ENCODE assay signal across 21 cellular contexts in the genomic region with DNA sequence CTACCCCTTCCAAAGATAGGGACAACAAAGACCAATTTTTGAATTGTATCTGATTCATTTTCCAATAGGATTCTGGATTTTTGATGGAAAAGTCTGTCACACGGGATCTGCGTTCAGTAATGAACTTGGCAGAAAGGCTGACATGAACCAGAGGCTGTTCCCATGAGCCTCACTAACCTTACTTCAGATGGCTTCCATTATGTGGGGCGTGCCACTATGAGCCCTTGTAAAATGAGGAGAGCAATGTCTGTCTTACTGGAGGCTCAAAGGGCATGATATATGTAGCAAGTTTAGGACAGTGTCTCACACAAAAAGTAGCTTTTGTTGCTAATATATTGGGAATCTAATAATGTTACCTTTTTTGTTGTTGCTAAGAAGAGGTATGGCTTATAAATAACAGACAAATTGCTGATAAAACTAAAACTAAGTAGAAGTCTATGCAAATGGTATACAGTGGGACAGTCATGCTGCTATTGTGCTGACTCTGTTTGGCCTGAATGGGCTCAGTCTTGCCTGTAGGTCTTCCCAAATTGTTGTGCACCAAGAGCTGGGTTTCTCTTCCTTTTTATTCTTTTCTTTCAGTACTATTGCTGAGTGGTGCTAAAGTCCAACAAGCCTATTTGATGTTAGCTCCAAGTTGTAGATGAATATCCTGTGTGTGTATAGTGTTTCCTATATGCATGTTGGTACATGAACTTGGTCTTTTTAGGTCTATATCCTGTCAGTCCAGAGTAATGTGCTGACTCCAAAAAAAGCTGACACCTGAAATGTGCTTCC.
DNase-seq lines count a peak whose midpoint lies in the region; ATAC-seq, FAIRE-seq and TF ChIP-seq lines count a peak whose summit lies in the region.
"Had no signal": no experiment of that assay in that cellular context is flagged by ENCODE, and none has a peak within 500 bp of the region (broad histone marks: within the 10 kb centered on the region; RNA-seq: fewer than 3 reads in every experiment).

No MANE protein-coding gene starts in this region.

- CTCF ChIA-PET in mammary epithelial cell (lab: Charles Lee; ENCODE audit: low non-redundant PET), result no interaction called here

- WGBS in mammary epithelial cell (ENCODE audit: low coverage, missing lambda C conversion rate), result 100% methylated on average over 3 of the region's 3 CpGs
- 75% methylated on average over 3 of the region's 3 CpGs; no CpG with 5 or more reads in 1 of the 2 donors for WGBS in transverse colon (ENCODE audit: low coverage in 1 of 2), 2 donors

- no peak overlapping the region for H3K27ac ChIP-seq in mammary epithelial cell (ENCODE audit: insufficient read depth, low read depth, low read length)
- H3K27ac ChIP-seq in breast epithelium, result no peak overlapping the region
- H3K27ac ChIP-seq in keratinocyte (ENCODE audit: control insufficient read depth, insufficient read depth, low read length), result no peak overlapping the region
- H3K27ac ChIP-seq in transverse colon, result peak overlapping the region in 1 of 4 donors; percentile 39
- H3K27ac ChIP-seq: PC-9 had no signal

- TF ChIP-seq EP300 in transverse colon (IDR thresholded peaks at IDR 0.05; ENCODE audit: low read depth), result no peak

- H3K4me3 ChIP-seq in mammary epithelial cell (replicated peaks in 1 of 3; ENCODE audit: insufficient read depth in 1 of 3, low read depth in 2 of 3, low read length in 3 of 3) (no peak overlapping the region), breast epithelium (no peak overlapping the region), bronchial epithelial cell (ENCODE audit: low read depth, low read length) (no peak overlapping the region), keratinocyte (ENCODE audit: control insufficient read depth in 2 of 3, extremely low read depth in 1 of 3, insufficient read depth in 2 of 3, low read depth in 1 of 3, low read length in 3 of 3) (no peak overlapping the region), transverse colon (no peak overlapping the region)
- H3K4me3 ChIP-seq: K562, PC-9 had no signal

- no peaks in the 10 kb centered on the region for H3K9me3 ChIP-seq in mammary epithelial cell (replicated peaks; ENCODE audit: insufficient read depth, low read length)
- no peaks in the 10 kb centered on the region for H3K9me3 ChIP-seq in breast epithelium
- H3K9me3 ChIP-seq in keratinocyte (ENCODE audit: control insufficient read depth, low read depth, low read length), result no peaks in the 10 kb centered on the region
- no peaks in the 10 kb centered on the region for H3K9me3 ChIP-seq in transverse colon

- FAIRE-seq in bronchial epithelial cell (lab: Jason Lieb, UNC) (peak; percentile 66), keratinocyte (lab: Jason Lieb, UNC) (peak; percentile 96), frontal cortex (lab: Jason Lieb, UNC) (no peak)
- FAIRE-seq: GM12891, GM18507, H54, K562 had no signal

- ATAC-seq in GM18870 (IDR thresholded peaks at IDR 0.05; ENCODE audit: unreplicated experiment), result no peak
- ATAC-seq in HG03159 (IDR thresholded peaks at IDR 0.05; ENCODE audit: unreplicated experiment), result no peak
- ATAC-seq: K562 had no signal

- TF ChIP-seq CTCF in mammary epithelial cell (conservative IDR thresholded peaks at IDR 0.05 in 1 of 2, IDR thresholded peaks at IDR 0.05 in 1 of 2; ENCODE audit: extremely low read depth in 1 of 2, insufficient read depth in 1 of 2, low read depth in 1 of 2, low read length in 2 of 2) (no peak), breast epithelium (IDR thresholded peaks at IDR 0.05) (no peak), bronchial epithelial cell (IDR thresholded peaks at IDR 0.05; ENCODE audit: insufficient read depth, low read length, severe bottlenecking) (no peak), keratinocyte (optimal IDR thresholded peaks at IDR 0.05 in 1 of 3, IDR thresholded peaks at IDR 0.05 in 1 of 3, conservative IDR thresholded peaks at IDR 0.05 in 1 of 3; ENCODE audit: extremely low read depth in 1 of 3, insufficient read depth in 2 of 3, low read length in 3 of 3) (no peak), transverse colon (IDR thresholded peaks at IDR 0.05) (no peak)

- TF ChIP-seq POLR2A in breast epithelium (IDR thresholded peaks at IDR 0.05) (no peak), transverse colon (IDR thresholded peaks at IDR 0.05) (no peak)

- peak overlapping the region; percentile 39 for H3K4me2 ChIP-seq in mammary epithelial cell (ENCODE audit: insufficient read depth, low read depth, low read length)
- H3K4me2 ChIP-seq in keratinocyte (ENCODE audit: control insufficient read depth, extremely low read depth, insufficient read depth, low read depth, low read length), result peak overlapping the region; percentile 42
- H3K4me2 ChIP-seq: PC-9 had no signal

- H3K36me3 ChIP-seq in mammary epithelial cell (ENCODE audit: insufficient read depth, low read length), result no peaks in the 10 kb centered on the region
- no peaks in the 10 kb centered on the region for H3K36me3 ChIP-seq in breast epithelium
- no peaks in the 10 kb centered on the region for H3K36me3 ChIP-seq in bronchial epithelial cell (ENCODE audit: control insufficient read depth, insufficient read depth, low read length)
- H3K36me3 ChIP-seq in keratinocyte (ENCODE audit: control insufficient read depth in 2 of 2, extremely low read depth in 1 of 2, insufficient read depth in 2 of 2, low read length in 2 of 2), result no peaks in the 10 kb centered on the region
- no peaks in the 10 kb centered on the region for H3K36me3 ChIP-seq in transverse colon

- H3K4me1 ChIP-seq in mammary epithelial cell (ENCODE audit: insufficient read depth, low read length), result peaks cover 15% of the 10 kb centered on the region
- H3K4me1 ChIP-seq in breast epithelium, result no peaks in the 10 kb centered on the region
- peaks cover 14% of the 10 kb centered on the region for H3K4me1 ChIP-seq in keratinocyte (ENCODE audit: control insufficient read depth, extremely low read depth, insufficient read depth, low read length)
- H3K4me1 ChIP-seq in transverse colon, result peaks cover 0 to 13% (median 4%) of the 10 kb centered on the region in 4 donors

- dilution Hi-C loops in mammary epithelial cell (cut with HindIII; ENCODE audit: low sequenced_read_pairs) (no loop called here), keratinocyte (cut with MboI; ENCODE audit: extremely low pct_ligation_motif_present, low sequenced_read_pairs) (no loop called here)

- in situ Hi-C loops in mammary epithelial cell (cut with MboI; ENCODE audit: low sequenced_read_pairs in 2 of 2) (no loop called here), transverse colon (cut with MboI; ENCODE audit: low pct_ligation_motif_present in 1 of 4, low pct_unique_long_range_greater_than_20kb in 1 of 4, low sequenced_read_pairs in 3 of 4) (no loop called here)

- H3K9ac ChIP-seq in mammary epithelial cell (ENCODE audit: insufficient read depth, low read length) (no peak overlapping the region), keratinocyte (ENCODE audit: control insufficient read depth, extremely low read depth, insufficient read depth, low read length) (no peak overlapping the region)

- H3K9me1 ChIP-seq in keratinocyte (ENCODE audit: control insufficient read depth, extremely low read depth, insufficient read depth, low read length), result no peaks in the 10 kb centered on the region

- H3K79me2 ChIP-seq in mammary epithelial cell (ENCODE audit: insufficient read depth, low read length) (no peaks in the 10 kb centered on the region), keratinocyte (ENCODE audit: control insufficient read depth, insufficient read depth, low read length) (no peaks in the 10 kb centered on the region)

- intact Hi-C loops in mammary epithelial cell (cut with micrococcal nuclease) (no loop called here), breast epithelium (cut with DNase I; ENCODE audit: low total_unique reads) (no loop called here), transverse colon (cut with DNase I; ENCODE audit: low total_unique reads) (no loop called here)

- no peaks in the 10 kb centered on the region for H3K27me3 ChIP-seq in mammary epithelial cell (ENCODE audit: insufficient read depth, low read length)
- no peaks in the 10 kb centered on the region for H3K27me3 ChIP-seq in breast epithelium
- H3K27me3 ChIP-seq in bronchial epithelial cell (ENCODE audit: control insufficient read depth, insufficient read depth, low read length), result no peaks in the 10 kb centered on the region
- no peaks in the 10 kb centered on the region for H3K27me3 ChIP-seq in keratinocyte (ENCODE audit: control insufficient read depth, extremely low read depth, insufficient read depth, low read length)
- no peaks in the 10 kb centered on the region for H3K27me3 ChIP-seq in transverse colon

- DNase-seq in mammary epithelial cell (peak; percentile 45), breast epithelium (ENCODE audit: low spot score in 2 of 2) (no peak), bronchial epithelial cell (ENCODE audit: low read depth) (peak; percentile 85), keratinocyte (ENCODE audit: low read depth, low spot score) (no peak), transverse colon (peak; percentile 33), frontal cortex (ENCODE audit: low spot score in 2 of 2) (no peak)
- DNase-seq: CD4-positive, alpha-beta T cell; EL; HFFc6; NCI-H1417; NCI-H1930; NCI-H226; NCI-H524; NCI-H82; PC-9 had no signal

- H4K20me1 ChIP-seq in mammary epithelial cell (ENCODE audit: insufficient read depth, low read length), result no peaks in the 10 kb centered on the region
- H4K20me1 ChIP-seq in keratinocyte (ENCODE audit: control insufficient read depth, extremely low read depth, insufficient read depth, low read length), result no peaks in the 10 kb centered on the region

- no TSS peak for BruUV-seq in mammary epithelial cell (replicated peaks; lab: Mats Ljungman, UMichigan)

- H2AFZ ChIP-seq in mammary epithelial cell (ENCODE audit: low read depth, low read length) (peak overlapping the region; percentile 76), keratinocyte (ENCODE audit: control insufficient read depth, low read length) (peak overlapping the region; percentile 54)
- H2AFZ ChIP-seq: PC-9 had no signal

Comparison
In these comparisons a context has a peak if more than half of its experiments do, and no peak if none do; other contexts are left out.
1. DNase-seq: peak in mammary epithelial cell (single experiment), bronchial epithelial cell (single experiment) and transverse colon (single experiment); none in breast epithelium (0 of 2), keratinocyte (single experiment) and frontal cortex (0 of 2).